In genomic region chr5:169997736-169998284, GRCh38 we compare ENCODE assay signal across 27 cellular contexts. TPM values are rescaled to one million over a fixed set of nuclear protein-coding genes. Genes with fewer than 3 reads are reported as not detected.
DNase-seq lines count a peak whose midpoint lies in the region; ATAC-seq, FAIRE-seq and TF ChIP-seq lines count a peak whose summit lies in the region.
"Had no signal": no experiment of that assay in that cellular context is flagged by ENCODE, and none has a peak within 500 bp of the region (broad histone marks: within the 10 kb centered on the region; RNA-seq: fewer than 3 reads in every experiment).

No MANE protein-coding gene starts in this region.

- no peaks in the 10 kb centered on the region for H3K4me1 Mint-ChIP-seq in immature natural killer cell

- H3K36me3 ChIP-seq in heart left ventricle = peaks cover 0 to 44% (median 0%) of the 10 kb centered on the region in 9 donors
- peaks cover 39% of the 10 kb centered on the region for H3K36me3 ChIP-seq in Karpas-422 (ENCODE audit: insufficient read depth, low read length)
- no peaks in the 10 kb centered on the region for H3K36me3 ChIP-seq in bronchial epithelial cell (ENCODE audit: control insufficient read depth, insufficient read depth, low read length)
- H3K36me3 ChIP-seq: esophagus squamous epithelium, left ventricle myocardium inferior, right atrium auricular region, suprapubic skin had no signal

- no peak for TF ChIP-seq POLR2A in heart left ventricle (IDR thresholded peaks at IDR 0.05)

- intact Hi-C loops in cardiac septum (cut with DNase I) (no loop called here), heart left ventricle (cut with DNase I) (no loop called here)

- H3K79me2 ChIP-seq in Karpas-422 (ENCODE audit: low read length) = no peaks in the 10 kb centered on the region

- H3K27ac ChIP-seq in heart left ventricle = no peak overlapping the region
- peak overlapping the region; percentile 70 for H3K27ac ChIP-seq in Karpas-422 (ENCODE audit: low read length)
- H3K27ac ChIP-seq: esophagus squamous epithelium, left ventricle myocardium inferior, right atrium auricular region, suprapubic skin had no signal

- 87 to 94% (median 89%) methylated on average over 5 of the region's 5 CpGs for WGBS in heart left ventricle, 4 donors

- TF ChIP-seq CTCF in heart left ventricle (IDR thresholded peaks at IDR 0.05) (no peak), bronchial epithelial cell (IDR thresholded peaks at IDR 0.05; ENCODE audit: insufficient read depth, low read length, severe bottlenecking) (no peak)

- peak overlapping the region in 1 of 6 donors; percentile 1 for H3K27ac Mint-ChIP-seq in immature natural killer cell

- no peak overlapping the region for H3K4me3 Mint-ChIP-seq in immature natural killer cell

- no peak for ATAC-seq in heart left ventricle

- peak overlapping the region; percentile 56 for H3K4me2 ChIP-seq in Karpas-422 (ENCODE audit: low read depth, low read length, poor library complexity, severe bottlenecking)
- H3K4me2 ChIP-seq: SK-N-SH had no signal

- no peak overlapping the region for H3K4me3 ChIP-seq in heart left ventricle
- no peak overlapping the region for H3K4me3 ChIP-seq in Karpas-422 (ENCODE audit: low read length)
- no peak overlapping the region for H3K4me3 ChIP-seq in bronchial epithelial cell (ENCODE audit: low read depth, low read length)
- H3K4me3 ChIP-seq: esophagus squamous epithelium, left ventricle myocardium inferior, right atrium auricular region, suprapubic skin had no signal

- no peaks in the 10 kb centered on the region for H3K4me1 ChIP-seq in heart left ventricle
- peaks cover 52% of the 10 kb centered on the region for H3K4me1 ChIP-seq in Karpas-422 (ENCODE audit: low read length)
- H3K4me1 ChIP-seq: esophagus squamous epithelium, left ventricle myocardium inferior, right atrium auricular region, suprapubic skin had no signal

- H3K9me3 ChIP-seq in heart left ventricle (no peaks in the 10 kb centered on the region), Karpas-422 (ENCODE audit: low read length) (no peaks in the 10 kb centered on the region)
- H3K9me3 ChIP-seq: esophagus squamous epithelium, left ventricle myocardium inferior, right atrium auricular region, SK-N-SH, suprapubic skin had no signal

- no peaks in the 10 kb centered on the region for H4K20me1 ChIP-seq in Karpas-422 (ENCODE audit: insufficient read depth, low read depth, low read length)

- peaks cover 11 to 64% (median 59%) of the 10 kb centered on the region in 3 donors for H3K36me3 Mint-ChIP-seq in immature natural killer cell

- H3K27me3 ChIP-seq in heart left ventricle = no peaks in the 10 kb centered on the region
- H3K27me3 ChIP-seq in Karpas-422 (ENCODE audit: low read length) = no peaks in the 10 kb centered on the region
- no peaks in the 10 kb centered on the region for H3K27me3 ChIP-seq in bronchial epithelial cell (ENCODE audit: control insufficient read depth, insufficient read depth, low read length)
- H3K27me3 ChIP-seq: esophagus squamous epithelium had no signal

- no peak overlapping the region for H3K9ac ChIP-seq in Karpas-422 (ENCODE audit: low read length)
- H3K9ac ChIP-seq: SK-N-SH had no signal

- no peak for FAIRE-seq in bronchial epithelial cell (lab: Jason Lieb, UNC)
- FAIRE-seq: GM12892, H1 had no signal

- peaks cover 0 to 5% (median 0%) of the 10 kb centered on the region in 3 donors for H3K27me3 Mint-ChIP-seq in immature natural killer cell (ENCODE audit: low read depth in 3 of 3)

- H3K9me2 ChIP-seq in Karpas-422 (replicated peaks; ENCODE audit: insufficient read depth, low read length) = no peaks in the 10 kb centered on the region
- H3K9me2 ChIP-seq: SK-N-SH had no signal

- peak; percentile 20 for DNase-seq in cardiac septum (ENCODE audit: low spot score)
- DNase-seq in heart left ventricle = no peak
- no peak for DNase-seq in Karpas-422
- DNase-seq in bronchial epithelial cell (ENCODE audit: low read depth) = peak; percentile 49
- no peak for DNase-seq in immature natural killer cell
- no peak for DNase-seq in activated CD8-positive, alpha-beta memory T cell treated with anti-CD3 and anti-CD28 coated beads for 24 hours
- DNase-seq in NCI-H526 (lab: John Stamatoyannopoulos, UW) = no peak
- no peak for DNase-seq in kidney tubule cell (ENCODE audit: low spot score)
- DNase-seq: activated effector memory CD4-positive, alpha-beta T cell treated with Interleukin-2 at 50 U/mL for 16 hours; amygdala; C1 segment of cervical spinal cord; cerebellar nuclear complex; effector CD4-positive, alpha-beta T cell; esophagus squamous epithelium; GF-D8; IMR-90; left ventricle myocardium inferior; NCI-H1092; NCI-H2081; RPMI8226; SK-N-SH; stimulated activated CD4-positive, alpha-beta T cell treated with anti-CD3 and anti-CD28 coated beads, Interleukin-12 subunit alpha, Interleukin-12 subunit beta, amount 100 ng/mL, for 4 hours; T1000 had no signal

- H2AFZ ChIP-seq in Karpas-422 (ENCODE audit: low read length) = no peak overlapping the region

- no peaks in the 10 kb centered on the region for H3K9me3 Mint-ChIP-seq in immature natural killer cell

RNA-seq across cellular contexts. Expression of gene INSYN2B, which starts 17.5 kb away (rescaled TPM):
- not detected for total RNA-seq in cardiac septum
- total RNA-seq in heart left ventricle = under 1 TPM in 4 of 9 donors, not detected in 5; 0.12 to 0.59 (median 0.19) TPM
- under 1 TPM in 1 of 2 donors, not detected in 1; 0.15 TPM for polyA plus RNA-seq in heart left ventricle
- 0.07 TPM in 1 of 2 replicates, not detected in the other for total RNA-seq in Karpas-422 (2014; rRNA removed; shearing (Covaris generic); ENCODE audit: low replicate concordance)
- total RNA-seq in bronchial epithelial cell = 0.53 TPM in 1 of 2 replicates, not detected in the other
- polyA plus RNA-seq in immature natural killer cell = under 1 TPM in 1 of 3 donors, not detected in 2; 0.40 TPM
- total RNA-seq: H1 had no signal
- polyA plus RNA-seq: H1 had no signal

Comparison
In these comparisons a context has a peak if more than half of its experiments do, and no peak if none do; other contexts are left out.
1. DNase-seq: peak in cardiac septum (single experiment) and bronchial epithelial cell (single experiment); none in heart left ventricle (0 of 5), Karpas-422 (single experiment), immature natural killer cell (0 of 3), activated CD8-positive, alpha-beta memory T cell treated with anti-CD3 and anti-CD28 coated beads for 24 hours (single experiment), NCI-H526 (0 of 2) and kidney tubule cell (single experiment).